Comparison of ENCODE assay signal across 8 cellular contexts in genomic region chr12:53746592-53747491, GRCh38. TPM values are rescaled to one million over a fixed set of nuclear protein-coding genes. Genes with fewer than 3 reads are reported as not detected.
DNase-seq lines count a peak whose midpoint lies in the region; ATAC-seq, FAIRE-seq and TF ChIP-seq lines count a peak whose summit lies in the region.

No MANE protein-coding gene starts in this region.

- intact Hi-C loops in Right ventricle myocardium superior (cut with DNase I) (loop anchor here (1.0 to 10.0 kb wide), 2 partner anchors 45 to 202 kb away; no protein-coding TSS in a partner anchor), prostate gland (cut with DNase I) (loop anchor here (2.0 kb wide), 1 partner anchor 46 kb away; no protein-coding TSS in a partner anchor)

- TF ChIP-seq POLR2A in prostate gland (IDR thresholded peaks at IDR 0.05), result no peak

- no peak for FAIRE-seq in urothelium cell line (lab: Jason Lieb, UNC)

- peak; percentile 95 to 100 (median 98) for TF ChIP-seq CTCF in prostate gland (IDR thresholded peaks at IDR 0.05)

- no peak overlapping the region for H3K4me3 ChIP-seq in prostate gland

- no peaks in the 10 kb centered on the region for H3K36me3 ChIP-seq in prostate gland

- peak overlapping the region; percentile 15 for H3K27ac Mint-ChIP-seq in activated naive CD8-positive, alpha-beta T cell treated with anti-CD3 and anti-CD28 coated beads, Interleukin-2, amount 50 U/mL, for 24 hours

- DNase-seq in AG08395 (ENCODE audit: low spot score) (peak; percentile 94), NCI-H146 treated with DMSO at 0.1 percent for 48 hours (lab: John Stamatoyannopoulos, UW; ENCODE audit: unreplicated experiment) (peak; percentile 82), T-helper 1 cell (peak; percentile 78 to 84 (median 81)), Right ventricle myocardium superior (peak; percentile 95), prostate gland (ENCODE audit: low spot score) (peak; percentile 91), urothelium cell line (ENCODE audit: low spot score) (peak; percentile 93)
- peak; percentile 90 for DNase-seq in activated naive CD8-positive, alpha-beta T cell treated with anti-CD3 and anti-CD28 coated beads, Interleukin-2, amount 50 U/mL, for 24 hours

- H3K9me3 Mint-ChIP-seq in activated naive CD8-positive, alpha-beta T cell treated with anti-CD3 and anti-CD28 coated beads, Interleukin-2, amount 50 U/mL, for 24 hours, result no peaks in the 10 kb centered on the region

- no peak overlapping the region for H3K27ac ChIP-seq in prostate gland

- peaks cover 16% of the 10 kb centered on the region for H3K4me1 Mint-ChIP-seq in activated naive CD8-positive, alpha-beta T cell treated with anti-CD3 and anti-CD28 coated beads, Interleukin-2, amount 50 U/mL, for 24 hours

- no peaks in the 10 kb centered on the region for H3K36me3 Mint-ChIP-seq in activated naive CD8-positive, alpha-beta T cell treated with anti-CD3 and anti-CD28 coated beads, Interleukin-2, amount 50 U/mL, for 24 hours (ENCODE audit: low read depth)

- no peaks in the 10 kb centered on the region for H3K9me3 ChIP-seq in prostate gland

- peaks cover 10% of the 10 kb centered on the region for H3K4me1 ChIP-seq in prostate gland (replicated peaks)

- ATAC-seq in GM19397 (IDR thresholded peaks at IDR 0.05; ENCODE audit: unreplicated experiment) (peak; percentile 46), Right ventricle myocardium superior (ENCODE audit: poor library complexity) (peak; percentile 91)
- ATAC-seq in activated naive CD8-positive, alpha-beta T cell treated with anti-CD3 and anti-CD28 coated beads, Interleukin-2, amount 50 U/mL, for 24 hours, result peak; percentile 80

- peaks cover 53% of the 10 kb centered on the region for H3K27me3 Mint-ChIP-seq in activated naive CD8-positive, alpha-beta T cell treated with anti-CD3 and anti-CD28 coated beads, Interleukin-2, amount 50 U/mL, for 24 hours

- peaks cover 5% of the 10 kb centered on the region for H3K27me3 ChIP-seq in prostate gland (replicated peaks; ENCODE audit: insufficient read depth)

- no peak overlapping the region for H3K4me3 Mint-ChIP-seq in activated naive CD8-positive, alpha-beta T cell treated with anti-CD3 and anti-CD28 coated beads, Interleukin-2, amount 50 U/mL, for 24 hours

- WGBS in prostate gland, result 8% methylated on average over 25 of the region's 25 CpGs

RNA-seq across cellular contexts. Expression of gene CISTR, which starts 4.9 kb away (rescaled TPM):
- total RNA-seq in Right ventricle myocardium superior (0.83 TPM), prostate gland (not detected)

RNA-seq across cellular contexts. Expression of gene CALCOCO1, which starts 19.6 kb away (rescaled TPM):
- total RNA-seq in Right ventricle myocardium superior (179 TPM), prostate gland (100 to 1,000 TPM; 108 to 194 TPM)
